In genomic region chr5:132389051-132389331, GRCh38 we compare ENCODE assay signal across 9 cellular contexts. TPM values are rescaled to one million over a fixed set of nuclear protein-coding genes. Genes with fewer than 3 reads are reported as not detected.
DNase-seq lines count a peak whose midpoint lies in the region; ATAC-seq, FAIRE-seq and TF ChIP-seq lines count a peak whose summit lies in the region.
"Had no signal": no experiment of that assay in that cellular context is flagged by ENCODE, and none has a peak within 500 bp of the region (broad histone marks: within the 10 kb centered on the region; RNA-seq: fewer than 3 reads in every experiment).

No MANE protein-coding gene starts in this region.

- TF ChIP-seq POLR2A in heart left ventricle (IDR thresholded peaks at IDR 0.05) (no peak), endothelial cell of umbilical vein (IDR thresholded peaks at IDR 0.05; ENCODE audit: low read depth, low read length) (no peak), upper lobe of left lung (IDR thresholded peaks at IDR 0.05) (no peak)

- dilution Hi-C loops in endothelial cell of umbilical vein (cut with MboI; ENCODE audit: extremely low pct_ligation_motif_present, low sequenced_read_pairs), result no loop called here

- H3K27me3 Mint-ChIP-seq in nephron progenitor cell (ENCODE audit: low read depth, poor library complexity), result peaks cover 8% of the 10 kb centered on the region

- H3K27ac ChIP-seq in heart left ventricle (peak overlapping the region; percentile 55 to 90 (median 86)), endothelial cell of umbilical vein (ENCODE audit: insufficient read depth, low read depth, low read length) (peak overlapping the region; percentile 99), upper lobe of left lung (peak overlapping the region; percentile 84 to 92 (median 86))

- intact Hi-C loops in heart left ventricle (cut with DNase I) (loop anchor here in 7 of 10 donors (2.0 to 10.0 kb wide), 8 partner anchors 20 to 496 kb away; partner anchors contain the start of gene IL3 (in 2 of the 7)), Right ventricle myocardium superior (cut with DNase I) (loop anchor here (10.0 kb wide), 1 partner anchor 426 kb away; the partner anchor contains the start of gene SOWAHA), endothelial cell of umbilical vein (cut with micrococcal nuclease) (loop anchor here (1.0 to 10.0 kb wide), 6 partner anchors 75 to 856 kb away; partner anchors contain the start of genes GDF9, HSPA4, IL13 and UQCRQ)

- no peaks in the 10 kb centered on the region for H3K79me2 ChIP-seq in endothelial cell of umbilical vein (ENCODE audit: control insufficient read depth, insufficient read depth, low read length)

- peak overlapping the region; percentile 85 for H3K9ac ChIP-seq in endothelial cell of umbilical vein (replicated peaks; ENCODE audit: extremely low read depth, insufficient read depth, low read length)

- no TSS peak for BruUV-seq in endothelial cell of umbilical vein (replicated peaks; lab: Mats Ljungman, UMichigan)

- no peak overlapping the region for H3K4me3 Mint-ChIP-seq in nephron progenitor cell

- H3K4me2 ChIP-seq in endothelial cell of umbilical vein (ENCODE audit: insufficient read depth, low read length), result peak overlapping the region; percentile 86

- H3K4me1 ChIP-seq in heart left ventricle (peaks cover 0 to 63% (median 49%) of the 10 kb centered on the region in 12 donors), endothelial cell of umbilical vein (ENCODE audit: control insufficient read depth, extremely low read depth, insufficient read depth, low read length) (peaks cover 48% of the 10 kb centered on the region), upper lobe of left lung (peaks cover 41 to 52% (median 46%) of the 10 kb centered on the region in 4 donors)

- H3K9me3 ChIP-seq in heart left ventricle, result no peaks in the 10 kb centered on the region
- H3K9me3 ChIP-seq in endothelial cell of umbilical vein (replicated peaks; ENCODE audit: control insufficient read depth, insufficient read depth, low read length), result no peaks in the 10 kb centered on the region
- no peaks in the 10 kb centered on the region for H3K9me3 ChIP-seq in upper lobe of left lung

- POLR2A ChIA-PET in endothelial cell of umbilical vein (lab: Charles Lee), result interaction anchor here (0.7 to 1.2 kb wide), 2 partner anchors 111 to 153 kb away, joined by 3 read pairs; no protein-coding TSS in a partner anchor

- CTCF ChIA-PET in endothelial cell of umbilical vein (lab: Charles Lee), result interaction anchor here (1.3 to 5.9 kb wide), 10 partner anchors 11 to 431 kb away, joined by 3 to 220 read pairs (median 25); partner anchors contain the start of gene IRF1

- no peak for FAIRE-seq in endothelial cell of umbilical vein (lab: Jason Lieb, UNC)
- FAIRE-seq: A204.1 had no signal

- ATAC-seq in heart left ventricle (no peak), Right ventricle myocardium superior (ENCODE audit: poor library complexity) (no peak), upper lobe of left lung (ENCODE audit: low FRiP score in 2 of 2) (no peak)
- no peak for ATAC-seq in activated CD4-positive, CD25-positive, alpha-beta regulatory T cell treated with anti-CD3 and anti-CD28 coated beads, Interleukin-2, amount 50 U/mL, for 24 hours

- no peaks in the 10 kb centered on the region for H3K36me3 Mint-ChIP-seq in nephron progenitor cell (ENCODE audit: low read depth)

- H3K9me1 ChIP-seq in endothelial cell of umbilical vein (replicated peaks; ENCODE audit: control insufficient read depth, extremely low read depth, insufficient read depth, low read length), result no peaks in the 10 kb centered on the region

- TF ChIP-seq CTCF in heart left ventricle (IDR thresholded peaks at IDR 0.05) (no peak), endothelial cell of umbilical vein (IDR thresholded peaks at IDR 0.05; ENCODE audit: extremely low read depth in 1 of 2, insufficient read depth in 1 of 2, low read depth in 1 of 2, low read length in 2 of 2) (no peak), nephron progenitor cell (IDR thresholded peaks at IDR 0.05) (no peak), upper lobe of left lung (IDR thresholded peaks at IDR 0.05) (no peak)

- H3K4me1 Mint-ChIP-seq in nephron progenitor cell, result peaks cover 69% of the 10 kb centered on the region

- no peak for TF ChIP-seq EP300 in upper lobe of left lung (IDR thresholded peaks at IDR 0.05)

- no peaks in the 10 kb centered on the region for H3K9me3 Mint-ChIP-seq in nephron progenitor cell

- peak overlapping the region; percentile 76 for H3K27ac Mint-ChIP-seq in nephron progenitor cell

- H3K36me3 ChIP-seq in heart left ventricle (peaks cover 0 to 36% (median 18%) of the 10 kb centered on the region in 9 donors), endothelial cell of umbilical vein (ENCODE audit: control insufficient read depth in 2 of 2, extremely low read depth in 1 of 2, insufficient read depth in 2 of 2, low read length in 2 of 2) (no peaks in the 10 kb centered on the region), upper lobe of left lung (peaks cover 3 to 22% (median 16%) of the 10 kb centered on the region in 4 donors)

- H2AFZ ChIP-seq in endothelial cell of umbilical vein (ENCODE audit: low read depth, low read length), result peak overlapping the region; percentile 44

- DNase-seq in heart left ventricle, result no peak
- DNase-seq in Right ventricle myocardium superior, result no peak
- no peak for DNase-seq in endothelial cell of umbilical vein (ENCODE audit: low read depth, low spot score)
- DNase-seq in nephron progenitor cell, result no peak
- DNase-seq in upper lobe of left lung, result no peak
- no peak for DNase-seq in NCI-H1417 (lab: John Stamatoyannopoulos, UW)
- no peak for DNase-seq in NCI-H774 (lab: John Stamatoyannopoulos, UW)

- H3K4me3 ChIP-seq in heart left ventricle (no peak overlapping the region), endothelial cell of umbilical vein (replicated peaks in 1 of 3; ENCODE audit: insufficient read depth in 1 of 3, low read depth in 1 of 3, low read length in 3 of 3) (no peak overlapping the region), upper lobe of left lung (no peak overlapping the region)

- no peaks in the 10 kb centered on the region for H4K20me1 ChIP-seq in endothelial cell of umbilical vein (replicated peaks; ENCODE audit: control insufficient read depth, extremely low read depth, insufficient read depth, low read length)

- H3K27me3 ChIP-seq in heart left ventricle (no peaks in the 10 kb centered on the region), endothelial cell of umbilical vein (ENCODE audit: control insufficient read depth in 2 of 2, insufficient read depth in 2 of 2, low read length in 2 of 2) (no peaks in the 10 kb centered on the region), upper lobe of left lung (no peaks in the 10 kb centered on the region)

- WGBS in heart left ventricle, 4 donors, result 83 to 92% (median 89%) methylated on average over 1 of the region's 1 CpG
- 100% methylated on average over 1 of the region's 1 CpG for WGBS in upper lobe of left lung, 2 donors

TF ChIP-seq in endothelial cell of umbilical vein, 7 proteins besides CTCF, POLR2A, EP300 and RAD21:
- TF ChIP-seq, protein P1, sequence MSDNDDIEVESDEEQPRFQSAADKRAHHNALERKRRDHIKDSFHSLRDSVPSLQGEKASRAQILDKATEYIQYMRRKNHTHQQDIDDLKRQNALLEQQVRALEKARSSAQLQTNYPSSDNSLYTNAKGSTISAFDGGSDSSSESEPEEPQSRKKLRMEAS (IDR thresholded peaks at IDR 0.05; ENCODE audit: insufficient read depth, insufficient read length), result no peak
- TF ChIP-seq EZH2 (IDR thresholded peaks at IDR 0.05; ENCODE audit: borderline replicate concordance, low read depth, low read length, severe bottlenecking) (no peak), GATA2 (IDR thresholded peaks at IDR 0.05; ENCODE audit: insufficient read depth, insufficient read length, low read depth, low read length) (no peak), FOS (IDR thresholded peaks at IDR 0.05; ENCODE audit: borderline replicate concordance, insufficient read depth, low read length) (no peak), POLR2AphosphoS5 (IDR thresholded peaks at IDR 0.05; ENCODE audit: insufficient read depth, low read depth, low read length) (no peak), MYC (IDR thresholded peaks at IDR 0.05; ENCODE audit: low read depth, low read length) (no peak), JUN (IDR thresholded peaks at IDR 0.05; ENCODE audit: borderline replicate concordance, insufficient read depth, insufficient read length, low read depth) (no peak)

RNA-seq across cellular contexts. Expression of gene SLC22A5, which starts 19.5 kb away (rescaled TPM):
- total RNA-seq in heart left ventricle (10 to 100 TPM in 8 of 9 donors, 1 to 10 TPM in 1; 7.5 to 42.5 (median 13.5) TPM), Right ventricle myocardium superior (22.7 TPM), endothelial cell of umbilical vein (3.6 and 3.8 TPM in 2 replicates), upper lobe of left lung (10 to 100 TPM in 4 of 6 donors, 1 to 10 TPM in 2; 7.9 to 22.0 (median 12.7) TPM)
- polyA plus RNA-seq in heart left ventricle (10 to 100 TPM; 11.1 to 50.1 TPM), endothelial cell of umbilical vein (9.3 and 10.1 TPM in 2 replicates)
- polyA plus RNA-seq in endothelial cell of umbilical vein (2011; cell fraction: cytosol; rRNA removed), result 5.3 and 5.4 TPM in 2 replicates
- polyA plus RNA-seq in endothelial cell of umbilical vein (2011; cell fraction: nucleus; rRNA removed), result 10.4 and 10.8 TPM in 2 replicates
- 2.2 and 3.6 TPM in 2 replicates for polyA plus RNA-seq in endothelial cell of umbilical vein (2012)
- polyA minus RNA-seq in endothelial cell of umbilical vein, result 19.7 and 21.4 TPM in 2 replicates
- 27.1 TPM for polyA minus RNA-seq in endothelial cell of umbilical vein (2011; cell fraction: cytosol; rRNA and poly(A)+ RNA removed)
- 5.4 and 6.3 TPM in 2 replicates for polyA minus RNA-seq in endothelial cell of umbilical vein (2011; cell fraction: nucleus; rRNA and poly(A)+ RNA removed)
